ENCODE assay signal across 17 cellular contexts in genomic region chr17:76196675-76197074, GRCh38. TPM values are rescaled to one million over a fixed set of nuclear protein-coding genes. Genes with fewer than 3 reads are reported as not detected.
DNase-seq lines count a peak whose midpoint lies in the region; ATAC-seq and TF ChIP-seq lines count a peak whose summit lies in the region.
"Had no signal": no experiment of that assay in that cellular context is flagged by ENCODE, and none has a peak within 500 bp of the region (broad histone marks: within the 10 kb centered on the region; RNA-seq: fewer than 3 reads in every experiment).

No MANE protein-coding gene starts in this region.

- peak; percentile 98 to 100 for ATAC-seq in gastrocnemius medialis
- no peak for ATAC-seq in left colon
- ATAC-seq: activated naive CD4-positive, alpha-beta T cell treated with anti-CD3 and anti-CD28 coated beads, Interleukin-2, amount 50 U/mL, for 72 hours had no signal

- no peaks in the 10 kb centered on the region for H3K27me3 ChIP-seq in gastrocnemius medialis

- intact Hi-C loops in gastrocnemius medialis (cut with DNase I; ENCODE audit: low total_unique reads) (loop anchor here (2.0 to 5.0 kb wide), 2 partner anchors 44 to 71 kb away; partner anchors contain the start of genes RNF157 and UBALD2), left colon (cut with DNase I, micrococcal nuclease) (no loop called here)

- TF ChIP-seq POLR2A in gastrocnemius medialis (IDR thresholded peaks at IDR 0.05) = peak in 1 of 2 donors; percentile 19

- H3K36me3 ChIP-seq in gastrocnemius medialis = no peaks in the 10 kb centered on the region

- peaks cover 28 to 43% of the 10 kb centered on the region in 2 donors for H3K4me1 ChIP-seq in gastrocnemius medialis

- DNase-seq in NCI-H1694 treated with DMSO at 0.1 percent for 48 hours (lab: John Stamatoyannopoulos, UW) (peak; percentile 45), foreskin fibroblast (peak; percentile 43 to 57), gastrocnemius medialis (peak; percentile 93 to 97), left colon (no peak)
- no peak for DNase-seq in central memory CD4-positive, alpha-beta T cell
- no peak for DNase-seq in stimulated activated CD4-positive, alpha-beta T cell treated with anti-CD3 and anti-CD28 coated beads, Interleukin-1b, Interleukin-23, amount 100 ng/mL, for 48 hours
- no peak for DNase-seq in stimulated activated CD4-positive, alpha-beta T cell treated with anti-CD3 and anti-CD28 coated beads, Interleukin-4, amount 100 ng/mL, for 24 hours
- DNase-seq: activated CD4-positive, alpha-beta T cell treated with anti-CD3 and anti-CD28 coated beads, Interleukin-2, amount 50 U/mL, for 4 hours; COR-L47; glutamatergic neuron; GOT3; NCI-H1436; retina had no signal

- H3K4me3 ChIP-seq in foreskin fibroblast (ENCODE audit: low read depth in 1 of 2, low read length in 2 of 2) (no peak overlapping the region), gastrocnemius medialis (peak overlapping the region in 1 of 4 donors; percentile 3)

- in situ Hi-C loops in gastrocnemius medialis (cut with MboI; ENCODE audit: low sequenced_read_pairs in 4 of 4) = no loop called here

- no peak for TF ChIP-seq CTCF in C4-2B (conservative IDR thresholded peaks at IDR 0.05)
- TF ChIP-seq CTCF in foreskin fibroblast (IDR thresholded peaks at IDR 0.05; ENCODE audit: low read depth, low read length) = no peak
- peak in 3 of 5 experiments; percentile 21 to 35 (median 24) for TF ChIP-seq CTCF in gastrocnemius medialis (IDR thresholded peaks at IDR 0.05 in 4 of 5, conservative IDR thresholded peaks at IDR 0.05 in 1 of 5)

- H3K27ac ChIP-seq in C4-2B (peak overlapping the region; percentile 69), gastrocnemius medialis (peak overlapping the region; percentile 87 to 94 (median 90))

- H3K9me3 ChIP-seq in gastrocnemius medialis = no peaks in the 10 kb centered on the region

RNA-seq across cellular contexts. Expression of gene RNF157, which starts 43.6 kb away (rescaled TPM):
- total RNA-seq in gastrocnemius medialis = 100 to 1,000 TPM in 1 of 4 donors, 10 to 100 TPM in 3; 50.5 to 142 (median 85.3) TPM
- total RNA-seq in left colon = 10 to 100 TPM; 23.6 to 89.3 TPM

RNA-seq across cellular contexts. Expression of gene FOXJ1, which starts 55.6 kb away (rescaled TPM):
- under 1 TPM in 2 of 4 donors, not detected in 2; 0.16 to 0.62 TPM for total RNA-seq in gastrocnemius medialis
- total RNA-seq in left colon = 1 to 10 TPM; 1.6 to 2.8 TPM
- total RNA-seq: dermis microvascular lymphatic vessel endothelial cell, HT1080 had no signal

Comparison
In these comparisons a context has a peak if more than half of its experiments do, and no peak if none do; other contexts are left out.
1. CTCF ChIP-seq: peak in gastrocnemius medialis (3 of 5); none in C4-2B (single experiment) and foreskin fibroblast (single experiment).
2. DNase-seq: peak in NCI-H1694 treated with DMSO at 0.1 percent for 48 hours (single experiment), foreskin fibroblast (2 of 2) and gastrocnemius medialis (2 of 2); none in left colon (0 of 2), central memory CD4-positive, alpha-beta T cell (single experiment), stimulated activated CD4-positive, alpha-beta T cell treated with anti-CD3 and anti-CD28 coated beads, Interleukin-1b, Interleukin-23, amount 100 ng/mL, for 48 hours (single experiment) and stimulated activated CD4-positive, alpha-beta T cell treated with anti-CD3 and anti-CD28 coated beads, Interleukin-4, amount 100 ng/mL, for 24 hours (single experiment).